ENCODE assay signal across 22 cellular contexts in the genomic region with DNA sequence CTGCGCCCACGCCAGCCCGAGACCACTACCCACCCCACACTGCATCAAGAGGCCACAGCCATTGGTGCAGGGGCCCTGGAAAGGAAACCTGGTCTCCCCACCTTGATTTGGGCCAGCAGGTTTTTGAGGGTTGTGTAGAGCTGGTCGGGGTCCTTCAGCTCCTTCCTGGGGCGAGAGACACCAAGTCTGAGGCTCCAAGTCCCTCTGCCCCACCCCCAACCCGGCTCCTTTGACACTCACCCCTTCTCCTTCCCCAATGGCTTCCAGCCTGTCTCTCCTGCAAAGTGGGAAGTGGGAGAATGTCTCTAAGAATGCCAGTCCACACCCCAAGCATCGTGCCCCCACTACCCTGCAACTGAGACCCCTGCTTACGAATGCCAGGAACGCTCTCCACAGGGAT. TPM values are rescaled to one million over a fixed set of nuclear protein-coding genes. Genes with fewer than 3 reads are reported as not detected.
DNase-seq lines count a peak whose midpoint lies in the region; ATAC-seq lines count a peak whose summit lies in the region.
"Had no signal": no experiment of that assay in that cellular context is flagged by ENCODE, and none has a peak within 500 bp of the region (broad histone marks: within the 10 kb centered on the region; RNA-seq: fewer than 3 reads in every experiment).

No MANE protein-coding gene starts in this region.

- peaks cover 55% of the 10 kb centered on the region for H3K36me3 ChIP-seq in BLaER1
- H3K36me3 ChIP-seq in naive thymus-derived CD4-positive, alpha-beta T cell (ENCODE audit: control insufficient read depth in 2 of 3, insufficient read depth in 3 of 3, low read length in 3 of 3), result peaks cover 0 to 44% (median 5%) of the 10 kb centered on the region in 3 experiments

- H3K9ac ChIP-seq in BLaER1, result no peak overlapping the region

- H3K4me2 ChIP-seq in BLaER1, result no peak overlapping the region
- H3K4me2 ChIP-seq: GM23338 had no signal

- POLR2A ChIA-PET in activated CD4-positive, alpha-beta memory T cell treated with anti-CD3 and anti-CD28 coated beads, Interleukin-2, amount 10 ng/mL, durations not matched to agents 7 days and 5 days (lab: Charles Lee), result interaction anchor here (0.9 to 11.7 kb wide), 7 partner anchors 22 to 196 kb away, joined by 3 to 237 read pairs (median 12); partner anchors contain the start of genes ACLY, CNP, DNAJC7 and NKIRAS2
- POLR2A ChIA-PET in naive thymus-derived CD4-positive, alpha-beta T cell (lab: Charles Lee), result interaction anchor here (0.9 to 4.6 kb wide), 9 partner anchors 12 to 148 kb away, joined by 3 to 40 read pairs (median 11); partner anchors contain the start of genes CNP, DNAJC7, NKIRAS2 and ZNF385C

- no peak overlapping the region for H3K4me3 ChIP-seq in BLaER1
- no peak overlapping the region for H3K4me3 ChIP-seq in naive thymus-derived CD4-positive, alpha-beta T cell (ENCODE audit: low read length)
- H3K4me3 ChIP-seq: GM12878, GM23338, MG63 had no signal

- H3K27ac Mint-ChIP-seq in activated CD4-positive, alpha-beta T cell treated with anti-CD3 and anti-CD28 coated beads, Interleukin-2, amount 10 ng/mL, durations not matched to agents 24 days and 14 days, result peak overlapping the region; percentile 69
- peak overlapping the region; percentile 56 for H3K27ac Mint-ChIP-seq in activated CD4-positive, alpha-beta memory T cell treated with anti-CD3 and anti-CD28 coated beads, Interleukin-2, amount 10 ng/mL, durations not matched to agents 7 days and 5 days
- H3K27ac Mint-ChIP-seq in naive thymus-derived CD4-positive, alpha-beta T cell, result peak overlapping the region in 6 of 9 donors; percentile 49 to 100 (median 82)

- H3K9me3 Mint-ChIP-seq in activated CD4-positive, alpha-beta T cell treated with anti-CD3 and anti-CD28 coated beads, Interleukin-2, amount 10 ng/mL, durations not matched to agents 24 days and 14 days, result no peaks in the 10 kb centered on the region
- H3K9me3 Mint-ChIP-seq in activated CD4-positive, alpha-beta memory T cell treated with anti-CD3 and anti-CD28 coated beads, Interleukin-2, amount 10 ng/mL, durations not matched to agents 7 days and 5 days, result no peaks in the 10 kb centered on the region
- peaks cover 0 to 2% (median 0%) of the 10 kb centered on the region in 11 donors for H3K9me3 Mint-ChIP-seq in naive thymus-derived CD4-positive, alpha-beta T cell
- H3K9me3 Mint-ChIP-seq: GM23338 had no signal

- ATAC-seq in naive thymus-derived CD4-positive, alpha-beta T cell, result no peak
- ATAC-seq in GM21786 (IDR thresholded peaks at IDR 0.05; ENCODE audit: unreplicated experiment), result no peak
- ATAC-seq: GM12878, GM23338, Right ventricle myocardium inferior had no signal

- peaks cover 49% of the 10 kb centered on the region for H3K36me3 Mint-ChIP-seq in activated CD4-positive, alpha-beta T cell treated with anti-CD3 and anti-CD28 coated beads, Interleukin-2, amount 10 ng/mL, durations not matched to agents 24 days and 14 days (ENCODE audit: low read depth)
- H3K36me3 Mint-ChIP-seq in activated CD4-positive, alpha-beta memory T cell treated with anti-CD3 and anti-CD28 coated beads, Interleukin-2, amount 10 ng/mL, durations not matched to agents 7 days and 5 days (ENCODE audit: low read depth), result peaks cover 42% of the 10 kb centered on the region
- peaks cover 5 to 27% (median 12%) of the 10 kb centered on the region in 5 donors for H3K36me3 Mint-ChIP-seq in naive thymus-derived CD4-positive, alpha-beta T cell

- H3K27me3 ChIP-seq in BLaER1, result no peaks in the 10 kb centered on the region
- no peaks in the 10 kb centered on the region for H3K27me3 ChIP-seq in naive thymus-derived CD4-positive, alpha-beta T cell (ENCODE audit: control insufficient read depth in 2 of 2, insufficient read depth in 2 of 2, low read length in 2 of 2)
- H3K27me3 ChIP-seq: MG63 had no signal

- H3K27ac ChIP-seq in BLaER1, result peak overlapping the region; percentile 75; the same call in 1 of the 2 replicates
- H3K27ac ChIP-seq in naive thymus-derived CD4-positive, alpha-beta T cell (ENCODE audit: low read depth, low read length), result no peak overlapping the region
- H3K27ac ChIP-seq: C4-2B had no signal

- peaks cover 33% of the 10 kb centered on the region for H3K4me1 ChIP-seq in BLaER1
- H3K4me1 ChIP-seq in naive thymus-derived CD4-positive, alpha-beta T cell (ENCODE audit: control insufficient read depth in 2 of 2, insufficient read depth in 2 of 2, low read length in 2 of 2), result peaks cover 12 to 31% of the 10 kb centered on the region in 2 donors

- no peaks in the 10 kb centered on the region for H3K27me3 Mint-ChIP-seq in activated CD4-positive, alpha-beta T cell treated with anti-CD3 and anti-CD28 coated beads, Interleukin-2, amount 10 ng/mL, durations not matched to agents 24 days and 14 days
- H3K27me3 Mint-ChIP-seq in activated CD4-positive, alpha-beta memory T cell treated with anti-CD3 and anti-CD28 coated beads, Interleukin-2, amount 10 ng/mL, durations not matched to agents 7 days and 5 days, result no peaks in the 10 kb centered on the region
- no peaks in the 10 kb centered on the region for H3K27me3 Mint-ChIP-seq in naive thymus-derived CD4-positive, alpha-beta T cell

- intact Hi-C loops in activated CD4-positive, alpha-beta T cell treated with anti-CD3 and anti-CD28 coated beads, Interleukin-2, amount 10 ng/mL, durations not matched to agents 24 days and 14 days (cut with micrococcal nuclease), result loop anchor here (5.0 kb wide), 1 partner anchor 68 kb away; the partner anchor contains the start of gene KCNH4
- intact Hi-C loops in naive thymus-derived CD4-positive, alpha-beta T cell (cut with micrococcal nuclease), result no loop called here

- peaks cover 40% of the 10 kb centered on the region for H3K4me1 Mint-ChIP-seq in activated CD4-positive, alpha-beta T cell treated with anti-CD3 and anti-CD28 coated beads, Interleukin-2, amount 10 ng/mL, durations not matched to agents 24 days and 14 days
- H3K4me1 Mint-ChIP-seq in activated CD4-positive, alpha-beta memory T cell treated with anti-CD3 and anti-CD28 coated beads, Interleukin-2, amount 10 ng/mL, durations not matched to agents 7 days and 5 days, result peaks cover 68% of the 10 kb centered on the region
- H3K4me1 Mint-ChIP-seq in naive thymus-derived CD4-positive, alpha-beta T cell, result peaks cover 22 to 55% (median 46%) of the 10 kb centered on the region in 7 donors

- H3K9me3 ChIP-seq in BLaER1, result no peaks in the 10 kb centered on the region
- no peaks in the 10 kb centered on the region for H3K9me3 ChIP-seq in naive thymus-derived CD4-positive, alpha-beta T cell (ENCODE audit: control insufficient read depth in 2 of 3, low read length in 3 of 3)
- H3K9me3 ChIP-seq: MG63 had no signal

- H3K4me3 Mint-ChIP-seq in activated CD4-positive, alpha-beta T cell treated with anti-CD3 and anti-CD28 coated beads, Interleukin-2, amount 10 ng/mL, durations not matched to agents 24 days and 14 days, result peak overlapping the region; percentile 8
- H3K4me3 Mint-ChIP-seq in activated CD4-positive, alpha-beta memory T cell treated with anti-CD3 and anti-CD28 coated beads, Interleukin-2, amount 10 ng/mL, durations not matched to agents 7 days and 5 days, result no peak overlapping the region
- no peak overlapping the region for H3K4me3 Mint-ChIP-seq in naive thymus-derived CD4-positive, alpha-beta T cell
- H3K4me3 Mint-ChIP-seq: GM23338 had no signal

- H4K20me1 ChIP-seq in BLaER1, result no peaks in the 10 kb centered on the region

- CTCF ChIA-PET in activated CD4-positive, alpha-beta memory T cell treated with anti-CD3 and anti-CD28 coated beads, Interleukin-2, amount 10 ng/mL, durations not matched to agents 7 days and 5 days (lab: Charles Lee), result interaction anchor here (1.0 to 6.1 kb wide), 7 partner anchors 13 to 150 kb away, joined by 3 to 70 read pairs (median 14); partner anchors contain the start of genes DNAJC7, KCNH4 and NKIRAS2
- CTCF ChIA-PET in naive thymus-derived CD4-positive, alpha-beta T cell (lab: Charles Lee), result interaction anchor here (0.6 to 3.5 kb wide), 9 partner anchors 10 to 552 kb away, joined by 3 to 22 read pairs (median 4); partner anchors contain the start of genes DNAJC7 and NKIRAS2

- DNase-seq in activated CD4-positive, alpha-beta T cell treated with anti-CD3 and anti-CD28 coated beads, Interleukin-2, amount 10 ng/mL, durations not matched to agents 24 days and 14 days, result no peak
- no peak for DNase-seq in activated CD4-positive, alpha-beta T cell treated with anti-CD3 and anti-CD28 coated beads for 1 hour
- DNase-seq in activated CD4-positive, alpha-beta memory T cell treated with anti-CD3 and anti-CD28 coated beads, Interleukin-2, amount 10 ng/mL, durations not matched to agents 7 days and 5 days, result no peak
- no peak for DNase-seq in naive thymus-derived CD4-positive, alpha-beta T cell
- DNase-seq in OCI-M2 (lab: John Stamatoyannopoulos, UW; ENCODE audit: unreplicated experiment), result no peak
- DNase-seq in activated effector memory CD4-positive, alpha-beta T cell treated with anti-CD3 and anti-CD28 coated beads, Interleukin-2, amount 50 U/mL, for 16 hours, result no peak
- DNase-seq: DMS79, KG1, MG63, NCI-H1105 treated with DMSO at 0.1 percent for 48 hours, NCI-H1930, NCI-H2171 treated with DMSO at 0.1 percent for 48 hours, NCI-H774 had no signal

RNA-seq across cellular contexts. Expression of gene DHX58, which starts 1.6 kb away (rescaled TPM):
- total RNA-seq in activated CD4-positive, alpha-beta T cell treated with anti-CD3 and anti-CD28 coated beads, Interleukin-2, amount 10 ng/mL, durations not matched to agents 24 days and 14 days, result 22.9 and 25.8 TPM in 2 replicates
- 10 to 100 TPM; 97.0 to 97.3 TPM for total RNA-seq in activated CD4-positive, alpha-beta memory T cell treated with anti-CD3 and anti-CD28 coated beads, Interleukin-2, amount 10 ng/mL, durations not matched to agents 7 days and 5 days
- 10 to 100 TPM; 36.0 to 80.5 (median 53.5) TPM for total RNA-seq in naive thymus-derived CD4-positive, alpha-beta T cell
- polyA plus RNA-seq in naive thymus-derived CD4-positive, alpha-beta T cell, result 10 to 100 TPM; 10.1 to 24.7 TPM

RNA-seq across cellular contexts. Expression of gene KAT2A, which starts 7.0 kb away (rescaled TPM):
- total RNA-seq in activated CD4-positive, alpha-beta T cell treated with anti-CD3 and anti-CD28 coated beads, Interleukin-2, amount 10 ng/mL, durations not matched to agents 24 days and 14 days, result 76.6 and 77.4 TPM in 2 replicates
- 10 to 100 TPM; 25.7 to 26.7 TPM for total RNA-seq in activated CD4-positive, alpha-beta memory T cell treated with anti-CD3 and anti-CD28 coated beads, Interleukin-2, amount 10 ng/mL, durations not matched to agents 7 days and 5 days
- total RNA-seq in naive thymus-derived CD4-positive, alpha-beta T cell, result 10 to 100 TPM; 39.6 to 71.1 (median 49.1) TPM
- 10 to 100 TPM in 1 of 2 donors, 1 to 10 TPM in 1; 6.6 to 12.0 TPM for polyA plus RNA-seq in naive thymus-derived CD4-positive, alpha-beta T cell

RNA-seq across cellular contexts. Expression of gene HSPB9, which starts 8.5 kb away (rescaled TPM):
- not detected in 2 replicates for total RNA-seq in activated CD4-positive, alpha-beta T cell treated with anti-CD3 and anti-CD28 coated beads, Interleukin-2, amount 10 ng/mL, durations not matched to agents 24 days and 14 days
- under 1 TPM in 1 of 2 experiments, not detected in 1; 0.18 TPM for total RNA-seq in activated CD4-positive, alpha-beta memory T cell treated with anti-CD3 and anti-CD28 coated beads, Interleukin-2, amount 10 ng/mL, durations not matched to agents 7 days and 5 days
- total RNA-seq in naive thymus-derived CD4-positive, alpha-beta T cell, result under 1 TPM in 2 of 5 experiments, not detected in 3; 0.12 to 0.16 TPM
- under 1 TPM in 1 of 2 donors, not detected in 1; 0.10 TPM for polyA plus RNA-seq in naive thymus-derived CD4-positive, alpha-beta T cell
- total RNA-seq: A172, G401, GM12878, HT1080 had no signal

RNA-seq across cellular contexts. Expression of gene ZNF385C, which starts 15.8 kb away (rescaled TPM):
- total RNA-seq in activated CD4-positive, alpha-beta T cell treated with anti-CD3 and anti-CD28 coated beads, Interleukin-2, amount 10 ng/mL, durations not matched to agents 24 days and 14 days, result 0.16 TPM in 1 of 2 replicates, not detected in the other
- total RNA-seq in activated CD4-positive, alpha-beta memory T cell treated with anti-CD3 and anti-CD28 coated beads, Interleukin-2, amount 10 ng/mL, durations not matched to agents 7 days and 5 days, result not detected
- under 1 TPM in 4 of 5 experiments, not detected in 1; 0.15 to 0.45 (median 0.23) TPM for total RNA-seq in naive thymus-derived CD4-positive, alpha-beta T cell
- polyA plus RNA-seq in naive thymus-derived CD4-positive, alpha-beta T cell, result not detected
- total RNA-seq: A172, GM12878, HT1080 had no signal

RNA-seq across cellular contexts. Expression of gene RAB5C, which starts 40.7 kb away (rescaled TPM):
- total RNA-seq in activated CD4-positive, alpha-beta T cell treated with anti-CD3 and anti-CD28 coated beads, Interleukin-2, amount 10 ng/mL, durations not matched to agents 24 days and 14 days, result 55.8 and 64.6 TPM in 2 replicates
- 10 to 100 TPM; 95.8 to 97.3 TPM for total RNA-seq in activated CD4-positive, alpha-beta memory T cell treated with anti-CD3 and anti-CD28 coated beads, Interleukin-2, amount 10 ng/mL, durations not matched to agents 7 days and 5 days
- total RNA-seq in naive thymus-derived CD4-positive, alpha-beta T cell, result 10 to 100 TPM; 72.0 to 95.2 (median 75.4) TPM
- 10 to 100 TPM; 56.6 to 63.2 TPM for polyA plus RNA-seq in naive thymus-derived CD4-positive, alpha-beta T cell
